In genomic region chr14:49598479-49599301, GRCh38 we compare ENCODE assay signal across 8 cellular contexts. TPM values are rescaled to one million over a fixed set of nuclear protein-coding genes. Genes with fewer than 3 reads are reported as not detected.
DNase-seq lines count a peak whose midpoint lies in the region; TF ChIP-seq lines count a peak whose summit lies in the region.

Gene LRR1 (plus strand): TSS chr14:49598940. CDS start chr14:49599021, 81 bp downstream.

- H3K9me3 ChIP-seq in SK-N-MC (ENCODE audit: low read depth, low read length) (no peaks in the 10 kb centered on the region), osteoblast (ENCODE audit: low read depth, low read length) (no peaks in the 10 kb centered on the region)

- peak within 1 kb of the TSS; percentile 94 for H3K27ac ChIP-seq in SK-N-MC
- H3K27ac ChIP-seq in osteoblast (ENCODE audit: low read depth, low read length) = peak within 1 kb of the TSS; percentile 94
- peak within 1 kb of the TSS; percentile 85 for H3K27ac ChIP-seq in temporal lobe (ENCODE audit: low read depth, low read length)

- peak within 1 kb of the TSS; percentile 98 for H3K27ac Mint-ChIP-seq in activated naive CD4-positive, alpha-beta T cell treated with anti-CD3 and anti-CD28 coated beads, Interleukin-2, amount 50 U/mL, for 24 hours

- H3K4me1 Mint-ChIP-seq in activated naive CD4-positive, alpha-beta T cell treated with anti-CD3 and anti-CD28 coated beads, Interleukin-2, amount 50 U/mL, for 24 hours = peaks cover 26% of the 10 kb centered on the region

- H2AFZ ChIP-seq in osteoblast (ENCODE audit: low read length) = peak within 1 kb of the TSS; percentile 92

- no peak for TF ChIP-seq CTCF in osteoblast (IDR thresholded peaks at IDR 0.05; ENCODE audit: extremely low read depth, low read depth, low read length)

- H3K27me3 Mint-ChIP-seq in activated naive CD4-positive, alpha-beta T cell treated with anti-CD3 and anti-CD28 coated beads, Interleukin-2, amount 50 U/mL, for 24 hours = no peaks in the 10 kb centered on the region

- peaks cover 35% of the 10 kb centered on the region for H3K79me2 ChIP-seq in osteoblast (ENCODE audit: insufficient read depth, low read length)

- H4K20me1 ChIP-seq in osteoblast (ENCODE audit: insufficient read depth, low read length) = no peaks in the 10 kb centered on the region

- POLR2A ChIA-PET in HEK293T (lab: Yijun Ruan, JAX) = interaction anchor here (1.0 to 3.3 kb wide), 9 partner anchors 12 to 254 kb away, joined by 3 to 37 read pairs (median 6); partner anchors contain the start of genes DNAAF2, KLHDC2, MGAT2 and NEMF

- no peaks in the 10 kb centered on the region for H3K27me3 ChIP-seq in osteoblast (ENCODE audit: insufficient read depth, low read length)

- peak within 1 kb of the TSS; percentile 94 for H3K9ac ChIP-seq in SK-N-MC (ENCODE audit: insufficient read length)

- CTCF ChIA-PET in HEK293T (lab: Yijun Ruan, JAX) = interaction anchor here (1.5 kb wide), 1 partner anchor 11 kb away, joined by 7 read pairs; no protein-coding TSS in a partner anchor

- H3K4me3 ChIP-seq in SK-N-MC (peak within 1 kb of the TSS; percentile 100), osteoblast (ENCODE audit: insufficient read depth, low read length) (peak within 1 kb of the TSS; percentile 93)

- peak; percentile 66 for DNase-seq in GM04504 (ENCODE audit: low read depth)
- DNase-seq in HEK293T (ENCODE audit: extremely low spot score) = peak; percentile 66
- DNase-seq in MV-4-11 (lab: John Stamatoyannopoulos, UW) = peak; percentile 83
- no peak for DNase-seq in SK-N-MC (ENCODE audit: low read depth, low spot score)
- DNase-seq in globus pallidus (ENCODE audit: low spot score) = peak; percentile 71
- peak; percentile 96 for DNase-seq in osteoblast (ENCODE audit: insufficient read length, low spot score, missing footprints)

- peaks cover 14% of the 10 kb centered on the region for H3K4me1 ChIP-seq in osteoblast (ENCODE audit: insufficient read depth, low read length)

- peaks cover 12% of the 10 kb centered on the region for H3K36me3 ChIP-seq in SK-N-MC (ENCODE audit: insufficient read depth, low read length)
- H3K36me3 ChIP-seq in osteoblast (ENCODE audit: insufficient read depth, low read length) = peaks cover 3% of the 10 kb centered on the region

- no peaks in the 10 kb centered on the region for H3K9me3 Mint-ChIP-seq in activated naive CD4-positive, alpha-beta T cell treated with anti-CD3 and anti-CD28 coated beads, Interleukin-2, amount 50 U/mL, for 24 hours

- peaks cover 2% of the 10 kb centered on the region for H3K36me3 Mint-ChIP-seq in activated naive CD4-positive, alpha-beta T cell treated with anti-CD3 and anti-CD28 coated beads, Interleukin-2, amount 50 U/mL, for 24 hours

- peak within 1 kb of the TSS; percentile 98 for H3K4me2 ChIP-seq in osteoblast (ENCODE audit: insufficient read depth, low read length)

- H3K4me3 Mint-ChIP-seq in activated naive CD4-positive, alpha-beta T cell treated with anti-CD3 and anti-CD28 coated beads, Interleukin-2, amount 50 U/mL, for 24 hours = peak within 1 kb of the TSS; percentile 98

TF ChIP-seq in HEK293T, 16 proteins besides CTCF, POLR2A, EP300 and RAD21:
- TF ChIP-seq PKNOX1 (IDR thresholded peaks at IDR 0.05) (peak; percentile 74), NFRKB (IDR thresholded peaks at IDR 0.05) (no peak), FOXM1 (IDR thresholded peaks at IDR 0.05; ENCODE audit: borderline replicate concordance) (peak; percentile 39; the same call in 1 of the 2 replicates), L3MBTL2 (conservative IDR thresholded peaks at IDR 0.05) (peak; percentile 84), BHLHE40 (IDR thresholded peaks at IDR 0.05; ENCODE audit: borderline replicate concordance) (no peak), ELF4 (IDR thresholded peaks at IDR 0.05) (peak; percentile 24; the same call in 1 of the 2 replicates), TARDBP (IDR thresholded peaks at IDR 0.05) (no peak)

RNA-seq across cellular contexts. Expression of gene LRR1, which starts in this region (rescaled TPM):
- total RNA-seq in osteoblast (7.6 and 16.2 TPM in 2 replicates), temporal lobe (3.0 TPM)
